ENCODE assay signal across 21 cellular contexts in the genomic region with DNA sequence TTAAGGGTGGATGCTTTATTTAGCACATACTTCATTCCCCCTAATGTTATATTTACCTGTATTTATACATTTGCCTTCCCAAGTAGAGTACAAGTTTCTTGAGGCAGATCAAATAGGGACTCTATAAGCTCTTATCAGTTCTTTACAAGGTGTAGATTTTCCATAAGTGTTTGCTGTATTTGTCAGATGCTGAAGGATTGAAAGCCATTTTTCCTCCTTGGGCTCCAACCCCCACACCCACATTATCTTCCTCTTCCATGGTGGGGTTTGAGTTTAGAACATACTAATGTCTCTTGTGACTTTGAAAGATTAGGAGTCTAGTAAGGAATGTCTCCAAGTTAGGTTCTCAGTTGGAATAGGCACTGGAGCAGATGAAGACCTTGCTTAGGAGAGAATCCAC. TPM values are rescaled to one million over a fixed set of nuclear protein-coding genes. Genes with fewer than 3 reads are reported as not detected.
A peak's percentile ranks its signal among the peaks of the same experiment; 100 is the strongest.
DNase-seq lines count a peak whose midpoint lies in the region; ATAC-seq, FAIRE-seq and TF ChIP-seq lines count a peak whose summit lies in the region.
"Had no signal": no experiment of that assay in that cellular context is flagged by ENCODE, and none has a peak within 500 bp of the region (broad histone marks: within the 10 kb centered on the region; RNA-seq: fewer than 3 reads in every experiment).

No MANE protein-coding gene starts in this region.

- ATAC-seq in natural killer cell = no peak

- DNase-seq in T-helper 2 cell treated with Interferon-gamma antibody and Interleukin-4, amounts not matched to agents 5 μg/mL and 100 μg/mL, for 36 hours (ENCODE audit: low spot score) = no peak
- DNase-seq in T-helper 2 cell (no peak), GM19239 (ENCODE audit: insufficient read length, low spot score) (no peak), natural killer cell (no peak), ascending aorta (ENCODE audit: low spot score in 2 of 2) (no peak), CD14-positive monocyte (ENCODE audit: low spot score) (no peak), coronary artery (ENCODE audit: low spot score) (no peak)
- DNase-seq in activated T-helper 2 cell treated with anti-CD3 and anti-CD28 coated beads, Interferon-gamma antibody, Interleukin-2, Interleukin-4, amounts not matched to agents 10 μg/mL and 5 μg/mL and 100 μg/mL, durations not matched to agents 14 hours and 24 hours and 36 hours (ENCODE audit: low spot score) = no peak
- DNase-seq: 8988T; colonic mucosa; DMS 273 treated with DMSO at 0.1 percent for 48 hours; HFFc6; Karpas-422; NCI-H1105 treated with DMSO at 0.1 percent for 48 hours; NCI-H774; Peyer's patch; small intestine; stimulated activated CD4-positive, alpha-beta T cell treated with anti-CD3 and anti-CD28 coated beads, Interleukin-4, amount 100 ng/mL, for 24 hours had no signal

- no peak overlapping the region for H3K4me3 ChIP-seq in ascending aorta
- H3K4me3 ChIP-seq in coronary artery = no peak overlapping the region
- H3K4me3 ChIP-seq: colonic mucosa, Peyer's patch had no signal

- no peaks in the 10 kb centered on the region for H3K36me3 ChIP-seq in ascending aorta
- H3K36me3 ChIP-seq: colonic mucosa, Peyer's patch had no signal

- no peak for TF ChIP-seq CTCF in natural killer cell (IDR thresholded peaks at IDR 0.05)
- TF ChIP-seq CTCF in ascending aorta (IDR thresholded peaks at IDR 0.05) = no peak
- no peak for TF ChIP-seq CTCF in CD14-positive monocyte (IDR thresholded peaks at IDR 0.05)
- no peak for TF ChIP-seq CTCF in coronary artery (IDR thresholded peaks at IDR 0.05)

- intact Hi-C loops in activated T-helper 2 cell treated with anti-CD3 and anti-CD28 coated beads, Interferon-gamma antibody, Interleukin-2, Interleukin-4, amounts not matched to agents 10 μg/mL and 5 μg/mL and 100 μg/mL, durations not matched to agents 14 hours and 24 hours and 36 hours (cut with micrococcal nuclease) = loop anchor here (5.0 to 10.0 kb wide), 2 partner anchors 33 to 250 kb away; a partner anchor contains a TSS
- intact Hi-C loops in natural killer cell (cut with micrococcal nuclease) (loop anchor here (5.0 kb wide), 1 partner anchor 33 kb away; no protein-coding TSS in a partner anchor), ascending aorta (cut with DNase I) (loop anchor here (10.0 kb wide), 1 partner anchor 550 kb away; no protein-coding TSS in a partner anchor), CD14-positive monocyte (cut with micrococcal nuclease) (loop anchor here in 1 of 2 donors (10.0 kb wide), 2 partner anchors 120 to 180 kb away; no protein-coding TSS in a partner anchor)

- H3K4me1 ChIP-seq in ascending aorta = peaks cover 0 to 7% of the 10 kb centered on the region in 2 donors

- no peaks in the 10 kb centered on the region for H3K36me3 Mint-ChIP-seq in T-helper 2 cell treated with Interferon-gamma antibody and Interleukin-4, amounts not matched to agents 5 μg/mL and 100 μg/mL, for 36 hours (ENCODE audit: low read depth)
- no peaks in the 10 kb centered on the region for H3K36me3 Mint-ChIP-seq in activated T-helper 2 cell treated with anti-CD3 and anti-CD28 coated beads, Interferon-gamma antibody, Interleukin-2, Interleukin-4, amounts not matched to agents 10 μg/mL and 5 μg/mL and 100 μg/mL, durations not matched to agents 14 hours and 24 hours and 36 hours (ENCODE audit: low read depth)
- H3K36me3 Mint-ChIP-seq in natural killer cell (no peaks in the 10 kb centered on the region), CD14-positive monocyte (no peaks in the 10 kb centered on the region)

- no peak overlapping the region for H3K27ac ChIP-seq in ascending aorta
- no peak overlapping the region for H3K27ac ChIP-seq in coronary artery
- H3K27ac ChIP-seq: colonic mucosa had no signal

- H3K4me1 Mint-ChIP-seq in T-helper 2 cell treated with Interferon-gamma antibody and Interleukin-4, amounts not matched to agents 5 μg/mL and 100 μg/mL, for 36 hours (ENCODE audit: low read depth) = peaks cover 75% of the 10 kb centered on the region
- peaks cover 79% of the 10 kb centered on the region for H3K4me1 Mint-ChIP-seq in activated T-helper 2 cell treated with anti-CD3 and anti-CD28 coated beads, Interferon-gamma antibody, Interleukin-2, Interleukin-4, amounts not matched to agents 10 μg/mL and 5 μg/mL and 100 μg/mL, durations not matched to agents 14 hours and 24 hours and 36 hours (ENCODE audit: low read depth)
- H3K4me1 Mint-ChIP-seq in natural killer cell (peaks cover 77 to 84% of the 10 kb centered on the region in 2 donors), CD14-positive monocyte (peaks cover 60% of the 10 kb centered on the region)

- H3K27me3 Mint-ChIP-seq in T-helper 2 cell treated with Interferon-gamma antibody and Interleukin-4, amounts not matched to agents 5 μg/mL and 100 μg/mL, for 36 hours (ENCODE audit: low read depth) = no peaks in the 10 kb centered on the region
- H3K27me3 Mint-ChIP-seq in activated T-helper 2 cell treated with anti-CD3 and anti-CD28 coated beads, Interferon-gamma antibody, Interleukin-2, Interleukin-4, amounts not matched to agents 10 μg/mL and 5 μg/mL and 100 μg/mL, durations not matched to agents 14 hours and 24 hours and 36 hours (ENCODE audit: low read depth) = no peaks in the 10 kb centered on the region
- H3K27me3 Mint-ChIP-seq in natural killer cell (ENCODE audit: low read depth in 2 of 2) = no peaks in the 10 kb centered on the region
- H3K27me3 Mint-ChIP-seq in CD14-positive monocyte (ENCODE audit: low read depth in 3 of 3) = peaks cover 0 to 7% (median 0%) of the 10 kb centered on the region in 3 donors

- FAIRE-seq in GM19239 (lab: Jason Lieb, UNC) = peak; percentile 4
- FAIRE-seq: small intestine had no signal

- H3K9me3 Mint-ChIP-seq in T-helper 2 cell treated with Interferon-gamma antibody and Interleukin-4, amounts not matched to agents 5 μg/mL and 100 μg/mL, for 36 hours = no peaks in the 10 kb centered on the region
- H3K9me3 Mint-ChIP-seq in activated T-helper 2 cell treated with anti-CD3 and anti-CD28 coated beads, Interferon-gamma antibody, Interleukin-2, Interleukin-4, amounts not matched to agents 10 μg/mL and 5 μg/mL and 100 μg/mL, durations not matched to agents 14 hours and 24 hours and 36 hours = no peaks in the 10 kb centered on the region
- H3K9me3 Mint-ChIP-seq in natural killer cell = peaks cover 0 to 3% of the 10 kb centered on the region in 2 donors
- no peaks in the 10 kb centered on the region for H3K9me3 Mint-ChIP-seq in CD14-positive monocyte
- H3K9me3 Mint-ChIP-seq: HFFc6, neural crest cell had no signal

- H3K27ac Mint-ChIP-seq in T-helper 2 cell treated with Interferon-gamma antibody and Interleukin-4, amounts not matched to agents 5 μg/mL and 100 μg/mL, for 36 hours = peak overlapping the region; percentile 76
- H3K27ac Mint-ChIP-seq in activated T-helper 2 cell treated with anti-CD3 and anti-CD28 coated beads, Interferon-gamma antibody, Interleukin-2, Interleukin-4, amounts not matched to agents 10 μg/mL and 5 μg/mL and 100 μg/mL, durations not matched to agents 14 hours and 24 hours and 36 hours = no peak overlapping the region
- H3K27ac Mint-ChIP-seq in natural killer cell = peak overlapping the region; percentile 88 to 95
- no peak overlapping the region for H3K27ac Mint-ChIP-seq in CD14-positive monocyte
- H3K27ac Mint-ChIP-seq: HFFc6 had no signal

- H3K27me3 ChIP-seq in ascending aorta = no peaks in the 10 kb centered on the region
- H3K27me3 ChIP-seq: colonic mucosa, Peyer's patch had no signal

- no peaks in the 10 kb centered on the region for H3K9me3 ChIP-seq in ascending aorta
- H3K9me3 ChIP-seq: colonic mucosa, Peyer's patch had no signal

- peak overlapping the region; percentile 68 for H3K4me3 Mint-ChIP-seq in T-helper 2 cell treated with Interferon-gamma antibody and Interleukin-4, amounts not matched to agents 5 μg/mL and 100 μg/mL, for 36 hours
- H3K4me3 Mint-ChIP-seq in activated T-helper 2 cell treated with anti-CD3 and anti-CD28 coated beads, Interferon-gamma antibody, Interleukin-2, Interleukin-4, amounts not matched to agents 10 μg/mL and 5 μg/mL and 100 μg/mL, durations not matched to agents 14 hours and 24 hours and 36 hours (ENCODE audit: low read depth) = peak overlapping the region; percentile 31
- H3K4me3 Mint-ChIP-seq in natural killer cell (peak overlapping the region; percentile 81), CD14-positive monocyte (no peak overlapping the region)
- H3K4me3 Mint-ChIP-seq: HFFc6, neural crest cell had no signal

RNA-seq across cellular contexts. Expression of a gene that starts 2.4 kb away (rescaled TPM):
- 1.3 and 1.8 TPM in 2 replicates for total RNA-seq in activated T-helper 2 cell treated with anti-CD3 and anti-CD28 coated beads, Interferon-gamma antibody, Interleukin-2, Interleukin-4, amounts not matched to agents 10 μg/mL and 5 μg/mL and 100 μg/mL, durations not matched to agents 14 hours and 24 hours and 36 hours
- total RNA-seq in natural killer cell (10 to 100 TPM; 13.5 to 21.1 (median 17.0) TPM), ascending aorta (10.1 TPM)
- 1 to 10 TPM; 1.4 to 9.9 TPM for polyA plus RNA-seq in CD14-positive monocyte
- total RNA-seq: fibroblast of villous mesenchyme, neural crest cell, pulmonary artery endothelial cell had no signal

RNA-seq across cellular contexts. Expression of a gene that starts 24.6 kb away (rescaled TPM):
- 139 and 143 TPM in 2 replicates for total RNA-seq in activated T-helper 2 cell treated with anti-CD3 and anti-CD28 coated beads, Interferon-gamma antibody, Interleukin-2, Interleukin-4, amounts not matched to agents 10 μg/mL and 5 μg/mL and 100 μg/mL, durations not matched to agents 14 hours and 24 hours and 36 hours
- total RNA-seq in natural killer cell = 100 to 1,000 TPM; 203 to 297 (median 203) TPM
- 4.4 TPM for total RNA-seq in ascending aorta
- polyA plus RNA-seq in CD14-positive monocyte = 10 to 100 TPM; 22.4 to 24.0 TPM
- total RNA-seq: neural crest cell had no signal

Comparison
In these comparisons a context has a peak if more than half of its experiments do, and no peak if none do; other contexts are left out.
1. H3K27ac Mint-ChIP-seq: peak in T-helper 2 cell treated with Interferon-gamma antibody and Interleukin-4, amounts not matched to agents 5 μg/mL and 100 μg/mL, for 36 hours (single experiment) and natural killer cell (2 of 2); none in activated T-helper 2 cell treated with anti-CD3 and anti-CD28 coated beads, Interferon-gamma antibody, Interleukin-2, Interleukin-4, amounts not matched to agents 10 μg/mL and 5 μg/mL and 100 μg/mL, durations not matched to agents 14 hours and 24 hours and 36 hours (single experiment) and CD14-positive monocyte (0 of 7).
2. H3K4me3 Mint-ChIP-seq: peak in T-helper 2 cell treated with Interferon-gamma antibody and Interleukin-4, amounts not matched to agents 5 μg/mL and 100 μg/mL, for 36 hours (single experiment), activated T-helper 2 cell treated with anti-CD3 and anti-CD28 coated beads, Interferon-gamma antibody, Interleukin-2, Interleukin-4, amounts not matched to agents 10 μg/mL and 5 μg/mL and 100 μg/mL, durations not matched to agents 14 hours and 24 hours and 36 hours (single experiment) and natural killer cell (single experiment); none in CD14-positive monocyte (0 of 2).
3. RNA of a gene that starts 24.6 kb away (total RNA-seq): 203 to 297 TPM in natural killer cell and 139 to 143 TPM in activated T-helper 2 cell treated with anti-CD3 and anti-CD28 coated beads, Interferon-gamma antibody, Interleukin-2, Interleukin-4, amounts not matched to agents 10 μg/mL and 5 μg/mL and 100 μg/mL, durations not matched to agents 14 hours and 24 hours and 36 hours; 4.4 TPM in ascending aorta (single experiment); every median in the first group is over 10 times any median in the second.